Comparison of ENCODE assay signal across 8 cellular contexts in genomic region chr19:48319647-48320537, GRCh38. TPM values are rescaled to one million over a fixed set of nuclear protein-coding genes. Genes with fewer than 3 reads are reported as not detected.
A peak's percentile ranks its signal among the peaks of the same experiment; 100 is the strongest.
DNase-seq lines count a peak whose midpoint lies in the region; ATAC-seq and TF ChIP-seq lines count a peak whose summit lies in the region.

No MANE protein-coding gene starts in this region.

- H2BK5ac ChIP-seq in mesendoderm (ENCODE audit: low read length), result no peak overlapping the region

- H3K27ac ChIP-seq in mesendoderm (ENCODE audit: low read depth, low read length), result peak overlapping the region; percentile 62

- no peak for ATAC-seq in GM21360 (IDR thresholded peaks at IDR 0.05; ENCODE audit: unreplicated experiment)

- H4K5ac ChIP-seq in mesendoderm (ENCODE audit: low read length), result no peak overlapping the region

- no peaks in the 10 kb centered on the region for H3K79me2 ChIP-seq in mesendoderm (ENCODE audit: control insufficient read depth, insufficient read depth, low read length)

- no peak overlapping the region for H3K4me2 ChIP-seq in mesendoderm (ENCODE audit: low read length)

- H4K8ac ChIP-seq in mesendoderm (ENCODE audit: low read depth, low read length), result no peak overlapping the region

- no peak overlapping the region for H3K4ac ChIP-seq in mesendoderm (ENCODE audit: low read depth, low read length)

- H2AK5ac ChIP-seq in mesendoderm (ENCODE audit: low read length), result no peak overlapping the region

- no peak overlapping the region for H2BK120ac ChIP-seq in mesendoderm (ENCODE audit: low read depth, low read length)

- H3K36me3 ChIP-seq in BE2C (no peaks in the 10 kb centered on the region), endocrine pancreas (ENCODE audit: control insufficient read depth, insufficient read depth, low read length) (no peaks in the 10 kb centered on the region), mesendoderm (ENCODE audit: control insufficient read depth, insufficient read depth, low read length) (no peaks in the 10 kb centered on the region)

- H3K18ac ChIP-seq in mesendoderm (ENCODE audit: low read length), result no peak overlapping the region

- H3K4me1 ChIP-seq in BE2C (peaks cover 18% of the 10 kb centered on the region), endocrine pancreas (ENCODE audit: control insufficient read depth, insufficient read depth, low read length) (no peaks in the 10 kb centered on the region), mesendoderm (ENCODE audit: control insufficient read depth, low read depth, low read length) (peaks cover 4% of the 10 kb centered on the region)

- H2BK15ac ChIP-seq in mesendoderm (replicated peaks; ENCODE audit: low read depth), result no peak overlapping the region

- H3K23ac ChIP-seq in mesendoderm (ENCODE audit: low read length), result no peak overlapping the region

- DNase-seq in BE2C (peak; percentile 91), HFF-Myc (ENCODE audit: extremely low read depth, low read depth) (no peak), NCI-H82 (lab: John Stamatoyannopoulos, UW) (peak; percentile 93), mesendoderm (peak; percentile 89)
- peak; percentile 90 for DNase-seq in activated CD8-positive, alpha-beta memory T cell treated with anti-CD3 and anti-CD28 coated beads for 24 hours
- peak; percentile 63 to 66 for DNase-seq in stimulated activated CD8-positive, alpha-beta memory T cell treated with anti-CD3 and anti-CD28 coated beads, Interleukin-4, amount 100 ng/mL, for 1 hour (ENCODE audit: low read depth in 2 of 2, low spot score in 1 of 2)

- peak; percentile 86 for TF ChIP-seq CTCF in BE2C (IDR thresholded peaks at IDR 0.05; ENCODE audit: low read depth, low read length)
- peak; percentile 76 for TF ChIP-seq CTCF in HFF-Myc (IDR thresholded peaks at IDR 0.05; ENCODE audit: low read depth, low read length, missing control alignments)

- H3K9me3 ChIP-seq in BE2C, result no peaks in the 10 kb centered on the region
- no peaks in the 10 kb centered on the region for H3K9me3 ChIP-seq in endocrine pancreas (ENCODE audit: control insufficient read depth, low read length)

- peak overlapping the region; percentile 71 for H3K56ac ChIP-seq in mesendoderm (ENCODE audit: low read length)

- no peak overlapping the region for H3K4me3 ChIP-seq in BE2C (ENCODE audit: low read depth, low read length)
- H3K4me3 ChIP-seq in HFF-Myc (replicated peaks; ENCODE audit: low read depth, low read length), result no peak overlapping the region
- H3K4me3 ChIP-seq in endocrine pancreas (ENCODE audit: control insufficient read depth, insufficient read depth, low read length), result no peak overlapping the region
- no peak overlapping the region for H3K4me3 ChIP-seq in mesendoderm (ENCODE audit: low read length)

- H3K27me3 ChIP-seq in BE2C (no peaks in the 10 kb centered on the region), endocrine pancreas (ENCODE audit: control insufficient read depth, insufficient read depth, low read length) (no peaks in the 10 kb centered on the region), mesendoderm (ENCODE audit: insufficient read depth, low read length, poor library complexity) (no peaks in the 10 kb centered on the region)

- no CpG with 5 or more reads among the region's 16 CpGs for WGBS in mesendoderm (ENCODE audit: extremely low coverage, insufficient coverage, low lambda C conversion rate)

- H3K9ac ChIP-seq in endocrine pancreas (ENCODE audit: control insufficient read depth, insufficient read depth, low read length), result peak overlapping the region; percentile 33
- H3K9ac ChIP-seq in mesendoderm (ENCODE audit: low read length), result peak overlapping the region; percentile 35

- H3K79me1 ChIP-seq in mesendoderm (ENCODE audit: low read length), result no peaks in the 10 kb centered on the region

RNA-seq across cellular contexts. Expression of gene EMP3, which starts 5.5 kb away (rescaled TPM):
- polyA plus RNA-seq in BE2C (2012; ENCODE audit: insufficient read depth, insufficient read length, low read depth), result 32.6 TPM
- polyA plus RNA-seq in mesendoderm (2013, experiment 1 of 2), result 19.6 TPM
- 22.3 TPM for polyA plus RNA-seq in mesendoderm (2013, experiment 2 of 2)

RNA-seq across cellular contexts. Expression of gene TMEM143, which starts 43.8 kb away (rescaled TPM):
- 3.1 TPM for polyA plus RNA-seq in BE2C (2012; ENCODE audit: insufficient read depth, insufficient read length, low read depth)
- polyA plus RNA-seq in mesendoderm (2013, experiment 1 of 2), result 4.8 TPM
- 4.9 TPM for polyA plus RNA-seq in mesendoderm (2013, experiment 2 of 2)

RNA-seq across cellular contexts. Expression of gene SYNGR4, which starts 44.3 kb away (rescaled TPM):
- 1.7 TPM for polyA plus RNA-seq in BE2C (2012; ENCODE audit: insufficient read depth, insufficient read length, low read depth)
- polyA plus RNA-seq in mesendoderm (2013, experiment 1 of 2), result 0.13 TPM
- 0.14 TPM for polyA plus RNA-seq in mesendoderm (2013, experiment 2 of 2)

RNA-seq across cellular contexts. Expression of gene ZNF114, which starts 50.0 kb away (rescaled TPM):
- polyA plus RNA-seq in BE2C (2012; ENCODE audit: insufficient read depth, insufficient read length, low read depth), result 2.5 TPM
- 8.1 TPM for polyA plus RNA-seq in mesendoderm (2013, experiment 1 of 2)
- polyA plus RNA-seq in mesendoderm (2013, experiment 2 of 2), result 8.1 TPM
